Comparison of ENCODE assay signal across 36 cellular contexts in genomic region chr14:50569714-50570274, GRCh38.
"Had no signal": no experiment of that assay in that cellular context is flagged by ENCODE, and none has a peak within 500 bp of the region (broad histone marks: within the 10 kb centered on the region; RNA-seq: fewer than 3 reads in every experiment).

No MANE protein-coding gene starts in this region.

- H3K4me3 Mint-ChIP-seq: activated naive CD4-positive, alpha-beta T cell treated with anti-CD3 and anti-CD28 coated beads for 36 hours; activated naive CD4-positive, alpha-beta T cell treated with anti-CD3 and anti-CD28 coated beads, Interleukin-2, amount 10 ng/mL, durations not matched to agents 7 days and 5 days; activated naive CD4-positive, alpha-beta T cell treated with anti-CD3 and anti-CD28 coated beads, Interleukin-2, amount 50 U/mL, for 24 hours; activated naive CD8-positive, alpha-beta T cell; activated naive CD8-positive, alpha-beta T cell treated with anti-CD3 and anti-CD28 coated beads for 36 hours; activated naive CD8-positive, alpha-beta T cell treated with anti-CD3 and anti-CD28 coated beads, Interleukin-2, amount 10 ng/mL, durations not matched to agents 7 days and 5 days; activated naive CD8-positive, alpha-beta T cell treated with anti-CD3 and anti-CD28 coated beads, Interleukin-2, amount 50 U/mL, for 24 hours; activated T-cell treated with anti-CD3 and anti-CD28 coated beads, Interleukin-2, amount 50 U/mL, for 4 hours; activated T-cell treated with anti-CD3 and anti-CD28 coated beads, Interleukin-2, amount 50 U/mL, for 72 hours; activated T-helper 1 cell treated with anti-CD3 and anti-CD28 coated beads, Interleukin-12 subunit alpha, Interleukin-12 subunit beta, Interleukin-2, Interleukin-4 antibody, amounts not matched to agents 30 ng/mL and 10 ng/mL and 1 ng/mL, durations not matched to agents 14 hours and 24 hours and 36 hours; activated T-helper 17 cell treated with anti-CD3 and anti-CD28 coated beads, Interleukin-2, amount 50 U/mL, for 72 hours; brain; central memory CD8-positive, alpha-beta T cell had no signal

- H3K4me3 ChIP-seq: adrenal gland, ascending aorta, body of pancreas, breast epithelium, cardiac muscle cell had no signal

- H3K27ac Mint-ChIP-seq: activated naive CD4-positive, alpha-beta T cell treated with anti-CD3 and anti-CD28 coated beads for 36 hours; activated naive CD4-positive, alpha-beta T cell treated with anti-CD3 and anti-CD28 coated beads, Interleukin-2, amount 10 ng/mL, durations not matched to agents 7 days and 5 days; activated naive CD4-positive, alpha-beta T cell treated with anti-CD3 and anti-CD28 coated beads, Interleukin-2, amount 50 U/mL, for 24 hours; activated naive CD4-positive, alpha-beta T cell treated with anti-CD3 and anti-CD28 coated beads, Interleukin-2, amount 50 U/mL, for 72 hours; activated naive CD8-positive, alpha-beta T cell; activated naive CD8-positive, alpha-beta T cell treated with anti-CD3 and anti-CD28 coated beads for 36 hours; activated naive CD8-positive, alpha-beta T cell treated with anti-CD3 and anti-CD28 coated beads, Interleukin-2, amount 10 ng/mL, durations not matched to agents 7 days and 5 days; activated naive CD8-positive, alpha-beta T cell treated with anti-CD3 and anti-CD28 coated beads, Interleukin-2, amount 50 U/mL, for 24 hours; activated T-cell treated with anti-CD3 and anti-CD28 coated beads, Interleukin-2, amount 50 U/mL, for 72 hours; activated T-helper 1 cell treated with anti-CD3 and anti-CD28 coated beads, Interleukin-12 subunit alpha, Interleukin-12 subunit beta, Interleukin-2, Interleukin-4 antibody, amounts not matched to agents 30 ng/mL and 10 ng/mL and 1 ng/mL, durations not matched to agents 14 hours and 24 hours and 36 hours; activated T-helper 17 cell treated with anti-CD3 and anti-CD28 coated beads, Interleukin-2, amount 50 U/mL, for 72 hours; activated T-helper 2 cell treated with anti-CD3 and anti-CD28 coated beads, Interferon-gamma antibody, Interleukin-2, Interleukin-4, amounts not matched to agents 10 μg/mL and 5 μg/mL and 100 μg/mL, durations not matched to agents 14 hours and 24 hours and 36 hours; brain had no signal

- ATAC-seq: activated naive CD4-positive, alpha-beta T cell treated with anti-CD3 and anti-CD28 coated beads, Interleukin-2, amount 50 U/mL, for 72 hours; activated naive CD8-positive, alpha-beta T cell treated with anti-CD3 and anti-CD28 coated beads, Interleukin-2, amount 50 U/mL, for 24 hours; activated T-cell treated with anti-CD3 and anti-CD28 coated beads, Interleukin-2, amount 50 U/mL, for 4 hours; activated T-cell treated with anti-CD3 and anti-CD28 coated beads, Interleukin-2, amount 50 U/mL, for 72 hours; activated T-helper 17 cell treated with anti-CD3 and anti-CD28 coated beads, Interleukin-2, amount 50 U/mL, for 72 hours; body of pancreas had no signal

- H3K4me1 Mint-ChIP-seq: activated naive CD4-positive, alpha-beta T cell treated with anti-CD3 and anti-CD28 coated beads, Interleukin-2, amount 10 ng/mL, durations not matched to agents 7 days and 5 days; activated naive CD4-positive, alpha-beta T cell treated with anti-CD3 and anti-CD28 coated beads, Interleukin-2, amount 50 U/mL, for 24 hours; activated naive CD8-positive, alpha-beta T cell treated with anti-CD3 and anti-CD28 coated beads for 36 hours; activated naive CD8-positive, alpha-beta T cell treated with anti-CD3 and anti-CD28 coated beads, Interleukin-2, amount 50 U/mL, for 24 hours; activated T-helper 17 cell treated with anti-CD3 and anti-CD28 coated beads, Interleukin-2, amount 50 U/mL, for 72 hours; central memory CD8-positive, alpha-beta T cell had no signal

- H3K36me3 ChIP-seq: adrenal gland, ascending aorta, brain microvascular endothelial cell, breast epithelium, cardiac muscle cell had no signal

- H3K4me1 ChIP-seq: adrenal gland, ascending aorta, breast epithelium had no signal

- H3K27me3 Mint-ChIP-seq: activated naive CD4-positive, alpha-beta T cell treated with anti-CD3 and anti-CD28 coated beads, Interleukin-2, amount 50 U/mL, for 24 hours; activated naive CD8-positive, alpha-beta T cell; activated naive CD8-positive, alpha-beta T cell treated with anti-CD3 and anti-CD28 coated beads for 36 hours; activated naive CD8-positive, alpha-beta T cell treated with anti-CD3 and anti-CD28 coated beads, Interleukin-2, amount 50 U/mL, for 24 hours; activated T-helper 17 cell treated with anti-CD3 and anti-CD28 coated beads, Interleukin-2, amount 50 U/mL, for 72 hours; brain; central memory CD8-positive, alpha-beta T cell had no signal

- H3K27me3 ChIP-seq: adrenal gland, ascending aorta, body of pancreas, brain microvascular endothelial cell, breast epithelium, cardiac muscle cell had no signal

- DNase-seq: activated effector memory CD4-positive, alpha-beta T cell treated with anti-CD3 and anti-CD28 coated beads, Interleukin-2, amount 50 U/mL, for 16 hours; activated effector memory CD4-positive, alpha-beta T cell treated with Interleukin-2 at 50 U/mL for 16 hours; activated gamma-delta T cell; activated gamma-delta T cell treated with Interleukin-2 at 50 U/mL for 16 hours; activated naive CD4-positive, alpha-beta T cell; activated naive CD4-positive, alpha-beta T cell treated with anti-CD3 and anti-CD28 coated beads for 36 hours; activated naive CD4-positive, alpha-beta T cell treated with anti-CD3 and anti-CD28 coated beads, Interleukin-2, amount 10 ng/mL, durations not matched to agents 7 days and 5 days; activated naive CD4-positive, alpha-beta T cell treated with anti-CD3 and anti-CD28 coated beads, Interleukin-2, amount 50 U/mL, for 16 hours; activated naive CD4-positive, alpha-beta T cell treated with Interleukin-2 at 50 U/mL for 16 hours; activated naive CD8-positive, alpha-beta T cell treated with anti-CD3 and anti-CD28 coated beads for 36 hours; activated naive CD8-positive, alpha-beta T cell treated with anti-CD3 and anti-CD28 coated beads, Interleukin-2, amount 10 ng/mL, durations not matched to agents 7 days and 5 days; activated naive CD8-positive, alpha-beta T cell treated with anti-CD3 and anti-CD28 coated beads, Interleukin-2, amount 50 U/mL, for 24 hours; activated T-cell treated with anti-CD3 and anti-CD28 coated beads, Interleukin-2, amount 50 U/mL, for 4 hours; activated T-cell treated with anti-CD3 and anti-CD28 coated beads, Interleukin-2, amount 50 U/mL, for 48 hours; activated T-cell treated with anti-CD3 and anti-CD28 coated beads, Interleukin-2, amount 50 U/mL, for 72 hours; adrenal gland; amniotic stem cell; amygdala; anterior cingulate cortex; aorta; body of pancreas; brain microvascular endothelial cell; caudate nucleus; central memory CD4-positive, alpha-beta T cell; cerebellar nuclear complex had no signal

- H3K27ac ChIP-seq: adrenal gland, ascending aorta, body of pancreas, brain microvascular endothelial cell, breast epithelium, cardiac muscle cell had no signal
